20 cellular contexts compared by ENCODE assay signal in the genomic region with DNA sequence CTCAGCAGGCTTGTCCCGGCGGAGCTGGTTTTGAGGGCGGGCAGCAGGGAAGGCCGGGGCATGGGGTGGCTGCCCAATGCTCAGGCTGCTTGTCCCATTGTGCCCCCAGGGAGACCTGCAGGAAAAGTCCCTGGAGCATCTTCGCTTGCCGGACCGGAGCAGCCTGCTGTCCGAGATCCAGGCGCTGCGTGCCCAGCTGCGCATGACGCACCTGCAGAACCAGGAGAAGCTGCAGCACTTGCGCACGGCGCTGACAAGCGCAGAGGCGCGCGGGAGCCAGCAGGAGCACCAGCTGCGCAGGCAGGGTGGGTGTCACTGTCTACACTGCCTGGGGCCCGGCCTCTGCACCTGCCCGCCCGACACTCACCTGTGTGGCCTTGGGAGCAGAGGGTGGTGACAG. TPM values are rescaled to one million over a fixed set of nuclear protein-coding genes. Genes with fewer than 3 reads are reported as not detected.
DNase-seq lines count a peak whose midpoint lies in the region; ATAC-seq, FAIRE-seq and TF ChIP-seq lines count a peak whose summit lies in the region.
"Had no signal": no experiment of that assay in that cellular context is flagged by ENCODE, and none has a peak within 500 bp of the region (broad histone marks: within the 10 kb centered on the region; RNA-seq: fewer than 3 reads in every experiment).

No MANE protein-coding gene starts in this region.

- CTCF ChIA-PET in HepG2 (lab: Yijun Ruan, JAX; ENCODE audit: low intra/inter-chr PET ratio, low total read pairs): no interaction called here

- in situ Hi-C loops in HepG2 (cut with HindIII; ENCODE audit: extremely low pct_ligation_motif_present, low pct_unique_long_range_greater_than_20kb): no loop called here

- H2AFZ ChIP-seq in HepG2 (ENCODE audit: low read length) (no peak overlapping the region), osteoblast (ENCODE audit: low read length) (no peak overlapping the region)
- H2AFZ ChIP-seq: GM23248 had no signal

- H4K20me1 ChIP-seq in HepG2 (ENCODE audit: insufficient read depth, low read length) (no peaks in the 10 kb centered on the region), osteoblast (ENCODE audit: insufficient read depth, low read length) (no peaks in the 10 kb centered on the region)

- intact Hi-C loops in HepG2 (cut with micrococcal nuclease; ENCODE audit: unreplicated experiment): no loop called here

- H3K9me3 ChIP-seq in HepG2 (ENCODE audit: low read length) (no peaks in the 10 kb centered on the region), osteoblast (ENCODE audit: low read depth, low read length) (no peaks in the 10 kb centered on the region)
- H3K9me3 ChIP-seq: BE2C had no signal

- ATAC-seq in HepG2: no peak
- ATAC-seq in HG03442 (IDR thresholded peaks at IDR 0.05; ENCODE audit: unreplicated experiment): no peak
- no peak for ATAC-seq in GM18861 (IDR thresholded peaks at IDR 0.05; ENCODE audit: unreplicated experiment)

- no peak overlapping the region for H3K4me3 ChIP-seq in H7 (ENCODE audit: insufficient read depth, low read depth, low read length)
- H3K4me3 ChIP-seq in HepG2 (replicated peaks in 1 of 3; ENCODE audit: insufficient read depth in 1 of 3, low read depth in 2 of 3, low read length in 3 of 3): no peak overlapping the region
- H3K4me3 ChIP-seq in osteoblast (ENCODE audit: insufficient read depth, low read length): no peak overlapping the region
- H3K4me3 ChIP-seq: GM23248 had no signal

- no peaks in the 10 kb centered on the region for H3K27me3 ChIP-seq in H7 (ENCODE audit: control insufficient read depth, insufficient read depth, low read length)
- H3K27me3 ChIP-seq in HepG2 (ENCODE audit: control insufficient read depth in 1 of 2, insufficient read depth in 2 of 2, low read length in 2 of 2): no peaks in the 10 kb centered on the region
- H3K27me3 ChIP-seq in osteoblast (ENCODE audit: insufficient read depth, low read length): no peaks in the 10 kb centered on the region
- H3K27me3 ChIP-seq: BE2C had no signal

- no peaks in the 10 kb centered on the region for H3K4me1 ChIP-seq in HepG2 (ENCODE audit: insufficient read depth, low read length)
- H3K4me1 ChIP-seq in osteoblast (ENCODE audit: insufficient read depth, low read length): no peaks in the 10 kb centered on the region
- H3K4me1 ChIP-seq: BE2C had no signal

- TF ChIP-seq POLR2A in HepG2 (IDR thresholded peaks at IDR 0.05; ENCODE audit: insufficient read depth in 1 of 2, low read depth in 2 of 2, low read length in 2 of 2): no peak

- POLR2A ChIA-PET in HepG2 (lab: Yijun Ruan, JAX): no interaction called here

- peaks cover 20% of the 10 kb centered on the region for H3K36me3 ChIP-seq in H7 (replicated peaks; ENCODE audit: control insufficient read depth, insufficient read depth, low read length)
- peaks cover 20 to 45% of the 10 kb centered on the region in 2 experiments for H3K36me3 ChIP-seq in HepG2 (replicated peaks in 1 of 2; ENCODE audit: control insufficient read depth in 1 of 2, insufficient read depth in 2 of 2, low read length in 2 of 2)
- peaks cover 26% of the 10 kb centered on the region for H3K36me3 ChIP-seq in osteoblast (ENCODE audit: insufficient read depth, low read length)

- H3K4me2 ChIP-seq in HepG2 (ENCODE audit: low read depth, low read length): no peak overlapping the region
- no peak overlapping the region for H3K4me2 ChIP-seq in osteoblast (ENCODE audit: insufficient read depth, low read length)

- H3K9ac ChIP-seq in HepG2 (ENCODE audit: insufficient read depth, low read depth, low read length): no peak overlapping the region
- H3K9ac ChIP-seq: GM23248 had no signal

- DNase-seq in D341Med (ENCODE audit: low spot score): peak; percentile 33
- peak; percentile 50 for DNase-seq in H7
- DNase-seq in HepG2 (ENCODE audit: low spot score): no peak
- DNase-seq in osteoblast (ENCODE audit: insufficient read length, low spot score, missing footprints): peak; percentile 21
- no peak for DNase-seq in NCI-H446 treated with DMSO at 0.1 percent for 48 hours (lab: John Stamatoyannopoulos, UW)
- DNase-seq: ACHN; BE2C; C1 segment of cervical spinal cord; CD4-positive, CD25-positive, alpha-beta regulatory T cell; CD8-positive, alpha-beta memory T cell; COR-L47; GM23248; HCEC 1CT had no signal

- no peak overlapping the region for H3K27ac ChIP-seq in HepG2 (ENCODE audit: extremely low read length, insufficient read depth, low read length)
- no peak overlapping the region for H3K27ac ChIP-seq in osteoblast (ENCODE audit: low read depth, low read length)
- H3K27ac ChIP-seq: GM23248, HL-60 had no signal

- BruUV-seq in HepG2 (replicated peaks; lab: Mats Ljungman, UMichigan): no TSS peak

- FAIRE-seq in HepG2 (lab: Jason Lieb, UNC): no peak
- FAIRE-seq: A204.1, D721Med, G401.6, GM12891 had no signal

- H3K79me2 ChIP-seq in HepG2 (ENCODE audit: insufficient read depth, low read length): no peaks in the 10 kb centered on the region
- H3K79me2 ChIP-seq in osteoblast (ENCODE audit: insufficient read depth, low read length): no peaks in the 10 kb centered on the region

- WGBS in HepG2 (ENCODE audit: low lambda C conversion rate): 97% methylated on average over 13 of the region's 23 CpGs

- no peak for TF ChIP-seq RAD21 in HepG2 (CRISPR knock-in tag; IDR thresholded peaks at IDR 0.05)

- TF ChIP-seq EP300 in HepG2 (IDR thresholded peaks at IDR 0.05; ENCODE audit: low read depth in 2 of 2, low read length in 2 of 2): no peak
- no peak for TF ChIP-seq EP300 in HepG2 (CRISPR knock-in tag; IDR thresholded peaks at IDR 0.05; ENCODE audit: borderline replicate concordance)

- TF ChIP-seq CTCF in HepG2 (CRISPR knock-in tag; IDR thresholded peaks at IDR 0.05): no peak
- no peak for TF ChIP-seq CTCF in osteoblast (IDR thresholded peaks at IDR 0.05; ENCODE audit: extremely low read depth, low read depth, low read length)

TF ChIP-seq in HepG2, 621 proteins besides CTCF, POLR2A, EP300 and RAD21:
- TF ChIP-seq GLI4 (CRISPR knock-in tag; IDR thresholded peaks at IDR 0.05; ENCODE audit: borderline replicate concordance) (no peak), AGO2 (optimal IDR thresholded peaks at IDR 0.05; ENCODE audit: low read depth, low read length) (peak; percentile 51)
TF ChIP-seq in HepG2: peak in this region for 1.

RNA-seq across cellular contexts. Expression of a gene that starts 30.4 kb away (rescaled TPM):
- 19.4 and 30.2 TPM in 2 replicates for total RNA-seq in H7 (2014; rRNA removed; shearing (Covaris generic))
- 14.3 and 18.5 TPM in 2 replicates for total RNA-seq in HepG2 (2016; rRNA removed; fragmentation: Illumina TruSeq; extraction: Trizol)
- total RNA-seq in HepG2 (2016; cell fraction: cytosol; rRNA removed; fragmentation: Illumina TruSeq; extraction: Trizol; ENCODE audit: low read depth): 10.2 and 10.8 TPM in 2 replicates
- total RNA-seq in HepG2 (2016; cell fraction: insoluble cytoplasmic fraction; rRNA removed; fragmentation: Illumina TruSeq; extraction: Trizol): 13.5 and 16.4 TPM in 2 replicates
- 12.6 and 13.7 TPM in 2 replicates for total RNA-seq in HepG2 (2016; cell fraction: membrane; rRNA removed; fragmentation: Illumina TruSeq; extraction: Trizol)
- 25.8 and 30.7 TPM in 2 replicates for total RNA-seq in HepG2 (2016; cell fraction: nucleus; rRNA removed; fragmentation: Illumina TruSeq; extraction: Trizol)
- 37.6 and 39.6 TPM in 2 replicates for polyA plus RNA-seq in HepG2 (2011; rRNA removed)
- polyA plus RNA-seq in HepG2 (2011; cell fraction: cytosol; rRNA removed): 16.3 and 17.3 TPM in 2 replicates
- polyA plus RNA-seq in HepG2 (2011; cell fraction: nucleus; rRNA removed): 116 and 124 TPM in 2 replicates
- 21.3 and 25.5 TPM in 2 replicates for polyA plus RNA-seq in HepG2 (2012)
- polyA plus RNA-seq in HepG2 (2016; cell fraction: cytosol; fragmentation: Illumina TruSeq; extraction: Trizol; ENCODE audit: low read depth): 2.1 and 2.2 TPM in 2 replicates
- 13.0 and 14.5 TPM in 2 replicates for polyA plus RNA-seq in HepG2 (2016; cell fraction: insoluble cytoplasmic fraction; fragmentation: Illumina TruSeq; extraction: Trizol; ENCODE audit: low read depth)
- polyA plus RNA-seq in HepG2 (2016; cell fraction: membrane; fragmentation: Illumina TruSeq; extraction: Trizol; ENCODE audit: low read depth): 3.5 and 5.2 TPM in 2 replicates
- 63.2 and 73.6 TPM in 2 replicates for polyA plus RNA-seq in HepG2 (2016; cell fraction: nucleus; fragmentation: Illumina TruSeq; extraction: Trizol; ENCODE audit: insufficient read depth, low read depth)
- 62.8 and 78.2 TPM in 2 replicates for polyA minus RNA-seq in HepG2 (2011; rRNA and poly(A)+ RNA removed; ENCODE audit: low replicate concordance)
- 14.9 and 16.2 TPM in 2 replicates for polyA minus RNA-seq in HepG2 (2011; cell fraction: cytosol; rRNA and poly(A)+ RNA removed)
- polyA minus RNA-seq in HepG2 (2011; cell fraction: nucleus; rRNA and poly(A)+ RNA removed): 89.9 and 90.4 TPM in 2 replicates
- 22.8 and 27.4 TPM in 2 replicates for total RNA-seq in osteoblast

Comparison
In these comparisons a context has a peak if more than half of its experiments do, and no peak if none do; other contexts are left out.
1. DNase-seq: peak in D341Med (single experiment), H7 (single experiment) and osteoblast (single experiment); none in HepG2 (single experiment) and NCI-H446 treated with DMSO at 0.1 percent for 48 hours (single experiment).